Comparison of ENCODE assay signal across 1 cellular context in the genomic region with DNA sequence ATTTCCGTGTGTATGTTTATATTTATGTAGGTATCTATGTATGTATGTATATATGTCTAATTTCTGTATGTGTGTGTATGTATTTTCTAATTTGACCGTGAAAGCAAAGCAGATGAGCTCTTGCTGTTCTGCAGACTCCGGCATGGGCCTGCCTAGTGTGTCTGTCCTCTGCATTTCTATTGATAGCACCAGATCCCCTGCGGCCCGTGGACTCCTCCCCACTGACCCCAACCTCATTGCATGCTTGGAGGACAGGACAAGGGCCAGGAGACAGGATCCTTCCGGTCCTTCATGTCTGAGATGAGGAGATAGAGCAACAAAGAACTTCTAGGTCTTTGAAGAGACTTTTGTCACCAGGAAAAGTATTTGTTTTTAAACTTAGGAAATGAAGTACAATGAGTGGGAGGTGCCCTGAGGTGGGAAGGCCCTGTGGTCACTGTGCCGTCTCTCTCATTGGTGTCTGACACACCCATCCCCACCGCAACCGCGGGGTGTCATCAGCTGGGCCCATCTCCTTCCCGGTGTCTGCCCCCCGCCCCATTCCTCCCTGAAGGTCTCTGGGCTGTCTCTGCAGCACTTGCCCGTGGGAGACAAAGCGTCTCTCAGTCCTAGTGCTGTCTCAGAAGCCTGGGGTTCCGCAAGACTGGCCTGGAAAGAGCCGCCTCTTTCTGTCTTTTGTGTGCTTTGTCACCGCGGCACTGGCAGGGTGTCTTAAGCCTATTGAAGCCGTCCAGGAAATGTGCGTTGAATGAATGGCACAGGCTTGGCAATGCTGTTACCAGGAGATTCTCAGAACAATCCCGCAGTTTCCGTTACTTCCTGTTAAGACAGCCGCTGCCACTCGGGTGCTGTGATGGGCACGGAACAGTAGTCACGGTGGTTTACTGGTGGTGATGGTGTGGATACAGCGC.
TF ChIP-seq lines count a peak whose summit lies in the region.

No MANE protein-coding gene starts in this region.

TF ChIP-seq in K562, 482 proteins besides CTCF, POLR2A, EP300 and RAD21:
- no peak for TF ChIP-seq NCOA4 (IDR thresholded peaks at IDR 0.05; ENCODE audit: partially characterized antibody)
- TF ChIP-seq, protein P1, sequence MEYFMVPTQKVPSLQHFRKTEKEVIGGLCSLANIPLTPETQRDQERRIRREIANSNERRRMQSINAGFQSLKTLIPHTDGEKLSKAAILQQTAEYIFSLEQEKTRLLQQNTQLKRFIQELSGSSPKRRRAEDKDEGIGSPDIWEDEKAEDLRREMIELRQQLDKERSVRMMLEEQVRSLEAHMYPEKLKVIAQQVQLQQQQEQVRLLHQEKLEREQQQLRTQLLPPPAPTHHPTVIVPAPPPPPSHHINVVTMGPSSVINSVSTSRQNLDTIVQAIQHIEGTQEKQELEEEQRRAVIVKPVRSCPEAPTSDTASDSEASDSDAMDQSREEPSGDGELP (CRISPR knock-in tag; IDR thresholded peaks at IDR 0.05; ENCODE audit: borderline replicate concordance) = peak; percentile 70; the same call in 1 of the 2 replicates
